In the genomic region with DNA sequence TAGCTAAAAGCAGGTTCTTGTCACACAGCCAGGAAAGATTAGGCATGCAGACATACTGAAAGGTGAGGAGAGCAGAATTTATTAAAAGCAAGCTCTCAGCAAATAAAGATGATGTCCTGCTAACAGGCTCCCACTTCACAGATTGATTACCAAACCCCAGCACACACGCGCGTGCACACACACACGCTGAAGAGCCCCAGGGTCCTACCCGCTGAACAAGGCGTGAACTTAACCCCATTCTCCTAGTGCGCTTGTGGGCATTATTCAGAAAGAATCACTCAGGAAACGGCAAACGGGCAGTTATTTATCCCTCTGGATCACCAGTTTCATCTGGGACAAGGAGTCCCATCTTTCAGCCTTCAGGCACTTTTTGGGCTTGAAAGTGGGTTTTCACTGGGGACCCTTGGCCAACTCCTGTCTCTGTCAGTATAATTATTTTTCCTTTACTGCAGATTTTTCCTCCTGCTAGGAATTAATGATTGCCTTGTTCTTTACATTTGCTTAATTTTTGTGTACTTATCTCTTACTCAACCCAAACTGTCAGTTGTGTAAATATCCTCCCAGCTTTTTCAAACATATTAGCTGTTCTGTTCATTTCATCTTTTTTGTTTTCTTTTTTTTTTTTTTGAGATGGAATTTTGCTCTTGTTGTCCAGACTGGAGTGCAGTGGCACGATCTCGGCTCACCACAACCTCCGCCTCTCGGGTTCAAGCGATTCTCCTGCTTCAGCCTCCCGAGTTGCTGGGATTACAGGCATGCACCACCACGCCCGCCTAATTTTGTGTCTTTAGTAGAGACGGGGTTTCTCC, we compare ENCODE assay signal across 1 cellular context.
TF ChIP-seq lines count a peak whose summit lies in the region.

No MANE protein-coding gene starts in this region.

TF ChIP-seq in HepG2, 621 proteins besides CTCF, POLR2A, EP300 and RAD21 (continued from another document):
- TF ChIP-seq, protein P1, sequence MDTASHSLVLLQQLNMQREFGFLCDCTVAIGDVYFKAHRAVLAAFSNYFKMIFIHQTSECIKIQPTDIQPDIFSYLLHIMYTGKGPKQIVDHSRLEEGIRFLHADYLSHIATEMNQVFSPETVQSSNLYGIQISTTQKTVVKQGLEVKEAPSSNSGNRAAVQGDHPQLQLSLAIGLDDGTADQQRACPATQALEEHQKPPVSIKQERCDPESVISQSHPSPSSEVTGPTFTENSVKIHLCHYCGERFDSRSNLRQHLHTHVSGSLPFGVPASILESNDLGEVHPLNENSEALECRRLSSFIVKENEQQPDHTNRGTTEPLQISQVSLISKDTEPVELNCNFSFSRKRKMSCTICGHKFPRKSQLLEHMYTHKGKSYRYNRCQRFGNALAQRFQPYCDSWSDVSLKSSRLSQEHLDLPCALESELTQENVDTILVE (CRISPR knock-in tag; IDR thresholded peaks at IDR 0.05) = peak; percentile 63; the same call in 1 of the 2 replicates
- TF ChIP-seq, protein P2, sequence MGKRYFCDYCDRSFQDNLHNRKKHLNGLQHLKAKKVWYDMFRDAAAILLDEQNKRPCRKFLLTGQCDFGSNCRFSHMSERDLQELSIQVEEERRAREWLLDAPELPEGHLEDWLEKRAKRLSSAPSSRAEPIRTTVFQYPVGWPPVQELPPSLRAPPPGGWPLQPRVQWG (CRISPR knock-in tag; IDR thresholded peaks at IDR 0.05; ENCODE audit: borderline replicate concordance, low read depth) = no peak
- TF ChIP-seq, protein P3, sequence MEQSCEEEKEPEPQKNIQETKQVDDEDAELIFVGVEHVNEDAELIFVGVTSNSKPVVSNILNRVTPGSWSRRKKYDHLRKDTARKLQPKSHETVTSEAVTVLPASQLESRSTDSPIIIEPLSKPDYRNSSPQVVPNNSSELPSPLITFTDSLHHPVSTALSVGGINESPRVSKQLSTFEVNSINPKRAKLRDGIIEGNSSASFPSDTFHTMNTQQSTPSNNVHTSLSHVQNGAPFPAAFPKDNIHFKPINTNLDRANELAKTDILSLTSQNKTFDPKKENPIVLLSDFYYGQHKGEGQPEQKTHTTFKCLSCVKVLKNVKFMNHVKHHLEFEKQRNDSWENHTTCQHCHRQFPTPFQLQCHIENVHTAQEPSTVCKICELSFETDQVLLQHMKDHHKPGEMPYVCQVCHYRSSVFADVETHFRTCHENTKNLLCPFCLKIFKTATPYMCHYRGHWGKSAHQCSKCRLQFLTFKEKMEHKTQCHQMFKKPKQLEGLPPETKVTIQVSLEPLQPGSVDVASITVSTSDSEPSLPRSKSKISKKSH (CRISPR knock-in tag; IDR thresholded peaks at IDR 0.05; ENCODE audit: borderline replicate concordance) = no peak
- no peak for TF ChIP-seq ZNF468 (CRISPR knock-in tag; IDR thresholded peaks at IDR 0.05)
- TF ChIP-seq ZNF30 (CRISPR knock-in tag; IDR thresholded peaks at IDR 0.05) = no peak
- TF ChIP-seq ZSCAN30 (CRISPR knock-in tag; IDR thresholded peaks at IDR 0.05) = no peak
- TF ChIP-seq, protein P4, sequence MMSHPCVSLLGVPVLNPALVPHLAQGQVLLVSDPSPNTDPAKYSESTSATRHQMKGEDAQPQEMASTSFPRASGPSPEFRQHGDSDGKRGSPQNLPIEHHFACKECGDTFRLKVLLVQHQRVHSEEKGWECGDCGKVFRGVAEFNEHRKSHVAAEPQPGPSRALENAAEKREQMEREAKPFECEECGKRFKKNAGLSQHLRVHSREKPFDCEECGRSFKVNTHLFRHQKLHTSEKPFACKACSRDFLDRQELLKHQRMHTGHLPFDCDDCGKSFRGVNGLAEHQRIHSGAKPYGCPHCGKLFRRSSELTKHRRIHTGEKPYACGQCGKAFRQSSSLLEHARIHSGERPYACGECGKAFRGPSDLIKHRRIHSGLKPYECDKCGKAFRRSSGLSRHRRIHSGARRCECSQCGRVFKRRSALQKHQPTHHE (CRISPR knock-in tag; IDR thresholded peaks at IDR 0.05; ENCODE audit: borderline replicate concordance) = no peak
- TF ChIP-seq ZNF329 (CRISPR knock-in tag; IDR thresholded peaks at IDR 0.05; ENCODE audit: low read depth) = no peak
- no peak for TF ChIP-seq NCOA1 (CRISPR knock-in tag; IDR thresholded peaks at IDR 0.05)
- TF ChIP-seq TCF12 (IDR thresholded peaks at IDR 0.05) = no peak
- TF ChIP-seq TCF12 (CRISPR knock-in tag; IDR thresholded peaks at IDR 0.05) = no peak
- TF ChIP-seq ZNF430 (CRISPR knock-in tag; IDR thresholded peaks at IDR 0.05) = no peak
- TF ChIP-seq, protein P5, sequence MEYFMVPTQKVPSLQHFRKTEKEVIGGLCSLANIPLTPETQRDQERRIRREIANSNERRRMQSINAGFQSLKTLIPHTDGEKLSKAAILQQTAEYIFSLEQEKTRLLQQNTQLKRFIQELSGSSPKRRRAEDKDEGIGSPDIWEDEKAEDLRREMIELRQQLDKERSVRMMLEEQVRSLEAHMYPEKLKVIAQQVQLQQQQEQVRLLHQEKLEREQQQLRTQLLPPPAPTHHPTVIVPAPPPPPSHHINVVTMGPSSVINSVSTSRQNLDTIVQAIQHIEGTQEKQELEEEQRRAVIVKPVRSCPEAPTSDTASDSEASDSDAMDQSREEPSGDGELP (IDR thresholded peaks at IDR 0.05; ENCODE audit: borderline replicate concordance, low read depth) = peak; percentile 81; the same call in 1 of the 2 replicates
- TF ChIP-seq, protein P6, sequence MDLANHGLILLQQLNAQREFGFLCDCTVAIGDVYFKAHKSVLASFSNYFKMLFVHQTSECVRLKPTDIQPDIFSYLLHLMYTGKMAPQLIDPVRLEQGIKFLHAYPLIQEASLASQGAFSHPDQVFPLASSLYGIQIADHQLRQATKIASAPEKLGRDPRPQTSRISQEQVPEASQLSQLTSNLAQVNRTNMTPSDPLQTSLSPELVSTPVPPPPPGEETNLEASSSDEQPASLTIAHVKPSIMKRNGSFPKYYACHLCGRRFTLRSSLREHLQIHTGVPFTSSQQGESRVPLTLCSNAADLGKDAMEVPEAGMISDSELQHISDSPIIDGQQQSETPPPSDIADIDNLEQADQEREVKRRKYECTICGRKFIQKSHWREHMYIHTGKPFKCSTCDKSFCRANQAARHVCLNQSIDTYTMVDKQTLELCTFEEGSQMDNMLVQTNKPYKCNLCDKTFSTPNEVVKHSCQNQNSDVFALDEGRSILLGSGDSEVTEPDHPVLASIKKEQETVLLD (CRISPR knock-in tag; IDR thresholded peaks at IDR 0.05; ENCODE audit: low read depth) = no peak
- TF ChIP-seq, protein P7, sequence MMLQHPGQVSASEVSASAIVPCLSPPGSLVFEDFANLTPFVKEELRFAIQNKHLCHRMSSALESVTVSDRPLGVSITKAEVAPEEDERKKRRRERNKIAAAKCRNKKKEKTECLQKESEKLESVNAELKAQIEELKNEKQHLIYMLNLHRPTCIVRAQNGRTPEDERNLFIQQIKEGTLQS (CRISPR knock-in tag; IDR thresholded peaks at IDR 0.05) = no peak
- TF ChIP-seq, protein P8, sequence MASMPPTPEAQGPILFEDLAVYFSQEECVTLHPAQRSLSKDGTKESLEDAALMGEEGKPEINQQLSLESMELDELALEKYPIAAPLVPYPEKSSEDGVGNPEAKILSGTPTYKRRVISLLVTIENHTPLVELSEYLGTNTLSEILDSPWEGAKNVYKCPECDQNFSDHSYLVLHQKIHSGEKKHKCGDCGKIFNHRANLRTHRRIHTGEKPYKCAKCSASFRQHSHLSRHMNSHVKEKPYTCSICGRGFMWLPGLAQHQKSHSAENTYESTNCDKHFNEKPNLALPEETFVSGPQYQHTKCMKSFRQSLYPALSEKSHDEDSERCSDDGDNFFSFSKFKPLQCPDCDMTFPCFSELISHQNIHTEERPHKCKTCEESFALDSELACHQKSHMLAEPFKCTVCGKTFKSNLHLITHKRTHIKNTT (CRISPR knock-in tag; IDR thresholded peaks at IDR 0.05) = no peak
- TF ChIP-seq KDM5B (CRISPR knock-in tag; IDR thresholded peaks at IDR 0.05; ENCODE audit: borderline replicate concordance) = no peak
